Comparison of ENCODE assay signal across 8 cellular contexts in genomic region chr1:214280386-214281029, GRCh38. TPM values are rescaled to one million over a fixed set of nuclear protein-coding genes. Genes with fewer than 3 reads are reported as not detected.
A peak's percentile ranks its signal among the peaks of the same experiment; 100 is the strongest.
DNase-seq lines count a peak whose midpoint lies in the region; ATAC-seq and TF ChIP-seq lines count a peak whose summit lies in the region.

No MANE protein-coding gene starts in this region.

- H3K4me1 Mint-ChIP-seq in activated CD8-positive, alpha-beta memory T cell treated with anti-CD3 and anti-CD28 coated beads, Interleukin-2, amount 10 ng/mL, durations not matched to agents 7 days and 5 days: peaks cover 28% of the 10 kb centered on the region

- ATAC-seq in HG02798 (IDR thresholded peaks at IDR 0.05; ENCODE audit: poor library complexity, unreplicated experiment): peak; percentile 8
- ATAC-seq in activated CD8-positive, alpha-beta memory T cell treated with anti-CD3 and anti-CD28 coated beads, Interleukin-2, amount 10 ng/mL, durations not matched to agents 7 days and 5 days: peak; percentile 13

- DNase-seq in AG08396 (ENCODE audit: low spot score): peak; percentile 29
- DNase-seq in NB4 (ENCODE audit: low read depth): peak; percentile 68
- no peak for DNase-seq in activated CD8-positive, alpha-beta memory T cell treated with anti-CD3 and anti-CD28 coated beads, Interleukin-2, amount 10 ng/mL, durations not matched to agents 7 days and 5 days
- DNase-seq in globus pallidus (ENCODE audit: low spot score): peak; percentile 18
- no peak for DNase-seq in T1000 (lab: John Stamatoyannopoulos, UW)

- H3K9me3 Mint-ChIP-seq in activated CD8-positive, alpha-beta memory T cell treated with anti-CD3 and anti-CD28 coated beads, Interleukin-2, amount 10 ng/mL, durations not matched to agents 7 days and 5 days (ENCODE audit: low read depth): no peaks in the 10 kb centered on the region

- CTCF ChIA-PET in activated CD8-positive, alpha-beta memory T cell treated with anti-CD3 and anti-CD28 coated beads, Interleukin-2, amount 10 ng/mL, durations not matched to agents 7 days and 5 days (lab: Charles Lee): interaction anchor here (1.0 to 2.3 kb wide), 7 partner anchors 10 to 147 kb away, joined by 3 to 13 read pairs (median 4); no protein-coding TSS in a partner anchor

- no peaks in the 10 kb centered on the region for H3K9me3 ChIP-seq in neuron (ENCODE audit: low read length)

- H3K36me3 Mint-ChIP-seq in activated CD8-positive, alpha-beta memory T cell treated with anti-CD3 and anti-CD28 coated beads, Interleukin-2, amount 10 ng/mL, durations not matched to agents 7 days and 5 days: no peaks in the 10 kb centered on the region

- peak overlapping the region; percentile 70 for H3K4me3 Mint-ChIP-seq in activated CD8-positive, alpha-beta memory T cell treated with anti-CD3 and anti-CD28 coated beads, Interleukin-2, amount 10 ng/mL, durations not matched to agents 7 days and 5 days

- H3K4me1 ChIP-seq in neuron (ENCODE audit: insufficient read depth, low read length): peaks cover 15% of the 10 kb centered on the region

- H3K36me3 ChIP-seq in neuron (ENCODE audit: insufficient read depth, low read length): no peaks in the 10 kb centered on the region

- TF ChIP-seq CTCF in GM12875 (IDR thresholded peaks at IDR 0.05; ENCODE audit: borderline replicate concordance, insufficient read depth, low read depth, low read length): no peak
- no peak for TF ChIP-seq CTCF in NB4 (IDR thresholded peaks at IDR 0.05; ENCODE audit: low read depth, low read length)

- H3K4me3 ChIP-seq in GM12875 (ENCODE audit: low read depth, low read length): peak overlapping the region; percentile 62
- H3K4me3 ChIP-seq in NB4 (ENCODE audit: low read depth, low read length): peak overlapping the region; percentile 64
- H3K4me3 ChIP-seq in neuron (ENCODE audit: low read length): peak overlapping the region; percentile 61

- H3K27ac Mint-ChIP-seq in activated CD8-positive, alpha-beta memory T cell treated with anti-CD3 and anti-CD28 coated beads, Interleukin-2, amount 10 ng/mL, durations not matched to agents 7 days and 5 days: peak overlapping the region; percentile 69

- TF ChIP-seq POLR2A in NB4 (IDR thresholded peaks at IDR 0.05; ENCODE audit: extremely low read depth, insufficient read length): no peak

- H3K27me3 Mint-ChIP-seq in activated CD8-positive, alpha-beta memory T cell treated with anti-CD3 and anti-CD28 coated beads, Interleukin-2, amount 10 ng/mL, durations not matched to agents 7 days and 5 days: no peaks in the 10 kb centered on the region

- no peaks in the 10 kb centered on the region for H3K27me3 ChIP-seq in neuron (ENCODE audit: insufficient read depth, low read length)

- H2AFZ ChIP-seq in neuron (ENCODE audit: low read depth, low read length): peak overlapping the region; percentile 70

RNA-seq across cellular contexts. Expression of gene SMYD2, which starts 0.5 kb away (rescaled TPM):
- total RNA-seq in activated CD8-positive, alpha-beta memory T cell treated with anti-CD3 and anti-CD28 coated beads, Interleukin-2, amount 10 ng/mL, durations not matched to agents 7 days and 5 days: 10 to 100 TPM; 23.1 to 26.5 TPM

Comparison
In these comparisons a context has a peak if more than half of its experiments do, and no peak if none do; other contexts are left out.
1. DNase-seq: peak in AG08396 (single experiment), NB4 (single experiment) and globus pallidus (single experiment); none in activated CD8-positive, alpha-beta memory T cell treated with anti-CD3 and anti-CD28 coated beads, Interleukin-2, amount 10 ng/mL, durations not matched to agents 7 days and 5 days (single experiment) and T1000 (single experiment).
2. Peak in every context shown above with its lines, with median percentiles within 50 percentile points of each other: H3K4me3 ChIP-seq.